Comparison of ENCODE assay signal across 1 cellular context in the genomic region with DNA sequence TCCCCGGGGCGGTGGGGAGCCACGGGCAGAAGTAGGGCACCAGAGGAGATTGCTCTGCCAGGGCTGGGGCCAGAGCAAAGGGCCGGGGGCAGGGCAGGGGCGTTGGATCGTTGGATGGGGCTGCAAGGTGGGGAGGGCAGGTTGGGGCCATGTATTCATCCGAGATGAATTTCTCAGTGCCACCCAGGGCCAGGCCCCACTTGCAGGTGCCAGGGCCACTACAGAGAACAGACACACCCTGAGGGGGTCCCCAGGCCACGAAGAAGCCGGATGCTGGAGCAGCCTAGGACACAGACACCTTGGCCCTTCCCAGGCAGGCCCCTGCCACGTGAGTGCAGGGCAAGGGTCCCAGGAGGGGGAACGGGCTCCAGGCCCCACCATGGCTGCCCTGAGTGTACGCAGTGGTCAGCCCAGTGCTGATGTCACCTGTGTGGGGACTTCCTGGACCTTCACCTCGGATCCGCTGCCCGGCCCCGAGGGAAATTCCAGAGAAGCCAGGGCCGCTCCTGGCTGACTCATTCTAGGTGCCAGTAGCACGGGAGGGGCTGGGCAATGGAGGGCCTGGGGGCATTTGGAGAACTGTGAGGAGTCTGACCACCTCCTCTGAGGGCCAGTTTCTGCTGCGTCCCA.
TF ChIP-seq lines count a peak whose summit lies in the region.

No MANE protein-coding gene starts in this region.

TF ChIP-seq in GM12878, 131 proteins besides CTCF, POLR2A, EP300 and RAD21 (continued from another document and continues in another):
- TF ChIP-seq, protein P1, sequence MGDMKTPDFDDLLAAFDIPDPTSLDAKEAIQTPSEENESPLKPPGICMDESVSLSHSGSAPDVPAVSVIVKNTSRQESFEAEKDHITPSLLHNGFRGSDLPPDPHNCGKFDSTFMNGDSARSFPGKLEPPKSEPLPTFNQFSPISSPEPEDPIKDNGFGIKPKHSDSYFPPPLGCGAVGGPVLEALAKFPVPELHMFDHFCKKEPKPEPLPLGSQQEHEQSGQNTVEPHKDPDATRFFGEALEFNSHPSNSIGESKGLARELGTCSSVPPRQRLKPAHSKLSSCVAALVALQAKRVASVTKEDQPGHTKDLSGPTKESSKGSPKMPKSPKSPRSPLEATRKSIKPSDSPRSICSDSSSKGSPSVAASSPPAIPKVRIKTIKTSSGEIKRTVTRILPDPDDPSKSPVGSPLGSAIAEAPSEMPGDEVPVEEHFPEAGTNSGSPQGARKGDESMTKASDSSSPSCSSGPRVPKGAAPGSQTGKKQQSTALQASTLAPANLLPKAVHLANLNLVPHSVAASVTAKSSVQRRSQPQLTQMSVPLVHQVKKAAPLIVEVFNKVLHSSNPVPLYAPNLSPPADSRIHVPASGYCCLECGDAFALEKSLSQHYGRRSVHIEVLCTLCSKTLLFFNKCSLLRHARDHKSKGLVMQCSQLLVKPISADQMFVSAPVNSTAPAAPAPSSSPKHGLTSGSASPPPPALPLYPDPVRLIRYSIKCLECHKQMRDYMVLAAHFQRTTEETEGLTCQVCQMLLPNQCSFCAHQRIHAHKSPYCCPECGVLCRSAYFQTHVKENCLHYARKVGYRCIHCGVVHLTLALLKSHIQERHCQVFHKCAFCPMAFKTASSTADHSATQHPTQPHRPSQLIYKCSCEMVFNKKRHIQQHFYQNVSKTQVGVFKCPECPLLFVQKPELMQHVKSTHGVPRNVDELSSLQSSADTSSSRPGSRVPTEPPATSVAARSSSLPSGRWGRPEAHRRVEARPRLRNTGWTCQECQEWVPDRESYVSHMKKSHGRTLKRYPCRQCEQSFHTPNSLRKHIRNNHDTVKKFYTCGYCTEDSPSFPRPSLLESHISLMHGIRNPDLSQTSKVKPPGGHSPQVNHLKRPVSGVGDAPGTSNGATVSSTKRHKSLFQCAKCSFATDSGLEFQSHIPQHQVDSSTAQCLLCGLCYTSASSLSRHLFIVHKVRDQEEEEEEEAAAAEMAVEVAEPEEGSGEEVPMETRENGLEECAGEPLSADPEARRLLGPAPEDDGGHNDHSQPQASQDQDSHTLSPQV (IDR thresholded peaks at IDR 0.05) = peak; percentile 82; the same call in 1 of the 2 replicates
- peak; percentile 76 for TF ChIP-seq MEF2B (IDR thresholded peaks at IDR 0.05; ENCODE audit: partially characterized antibody, poor library complexity, severe bottlenecking)
- TF ChIP-seq CHD2 (IDR thresholded peaks at IDR 0.05; ENCODE audit: borderline replicate concordance, low read depth, low read length) = peak; percentile 49; the same call in 1 of the 2 replicates
- peak; percentile 64; the same call in 1 of the 2 replicates for TF ChIP-seq JUND (IDR thresholded peaks at IDR 0.05; ENCODE audit: low read depth, low read length)
- TF ChIP-seq, protein P2, sequence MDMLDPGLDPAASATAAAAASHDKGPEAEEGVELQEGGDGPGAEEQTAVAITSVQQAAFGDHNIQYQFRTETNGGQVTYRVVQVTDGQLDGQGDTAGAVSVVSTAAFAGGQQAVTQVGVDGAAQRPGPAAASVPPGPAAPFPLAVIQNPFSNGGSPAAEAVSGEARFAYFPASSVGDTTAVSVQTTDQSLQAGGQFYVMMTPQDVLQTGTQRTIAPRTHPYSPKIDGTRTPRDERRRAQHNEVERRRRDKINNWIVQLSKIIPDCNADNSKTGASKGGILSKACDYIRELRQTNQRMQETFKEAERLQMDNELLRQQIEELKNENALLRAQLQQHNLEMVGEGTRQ (IDR thresholded peaks at IDR 0.05; ENCODE audit: borderline replicate concordance, low read depth, low read length) = no peak
- TF ChIP-seq, protein P3, sequence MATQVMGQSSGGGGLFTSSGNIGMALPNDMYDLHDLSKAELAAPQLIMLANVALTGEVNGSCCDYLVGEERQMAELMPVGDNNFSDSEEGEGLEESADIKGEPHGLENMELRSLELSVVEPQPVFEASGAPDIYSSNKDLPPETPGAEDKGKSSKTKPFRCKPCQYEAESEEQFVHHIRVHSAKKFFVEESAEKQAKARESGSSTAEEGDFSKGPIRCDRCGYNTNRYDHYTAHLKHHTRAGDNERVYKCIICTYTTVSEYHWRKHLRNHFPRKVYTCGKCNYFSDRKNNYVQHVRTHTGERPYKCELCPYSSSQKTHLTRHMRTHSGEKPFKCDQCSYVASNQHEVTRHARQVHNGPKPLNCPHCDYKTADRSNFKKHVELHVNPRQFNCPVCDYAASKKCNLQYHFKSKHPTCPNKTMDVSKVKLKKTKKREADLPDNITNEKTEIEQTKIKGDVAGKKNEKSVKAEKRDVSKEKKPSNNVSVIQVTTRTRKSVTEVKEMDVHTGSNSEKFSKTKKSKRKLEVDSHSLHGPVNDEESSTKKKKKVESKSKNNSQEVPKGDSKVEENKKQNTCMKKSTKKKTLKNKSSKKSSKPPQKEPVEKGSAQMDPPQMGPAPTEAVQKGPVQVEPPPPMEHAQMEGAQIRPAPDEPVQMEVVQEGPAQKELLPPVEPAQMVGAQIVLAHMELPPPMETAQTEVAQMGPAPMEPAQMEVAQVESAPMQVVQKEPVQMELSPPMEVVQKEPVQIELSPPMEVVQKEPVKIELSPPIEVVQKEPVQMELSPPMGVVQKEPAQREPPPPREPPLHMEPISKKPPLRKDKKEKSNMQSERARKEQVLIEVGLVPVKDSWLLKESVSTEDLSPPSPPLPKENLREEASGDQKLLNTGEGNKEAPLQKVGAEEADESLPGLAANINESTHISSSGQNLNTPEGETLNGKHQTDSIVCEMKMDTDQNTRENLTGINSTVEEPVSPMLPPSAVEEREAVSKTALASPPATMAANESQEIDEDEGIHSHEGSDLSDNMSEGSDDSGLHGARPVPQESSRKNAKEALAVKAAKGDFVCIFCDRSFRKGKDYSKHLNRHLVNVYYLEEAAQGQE (IDR thresholded peaks at IDR 0.05; ENCODE audit: low read depth, low read length) = no peak
- peak; percentile 67; the same call in 1 of the 2 replicates for TF ChIP-seq CREM (IDR thresholded peaks at IDR 0.05; ENCODE audit: low read depth)
- no peak for TF ChIP-seq HDGF (IDR thresholded peaks at IDR 0.05)
- TF ChIP-seq, protein P4, sequence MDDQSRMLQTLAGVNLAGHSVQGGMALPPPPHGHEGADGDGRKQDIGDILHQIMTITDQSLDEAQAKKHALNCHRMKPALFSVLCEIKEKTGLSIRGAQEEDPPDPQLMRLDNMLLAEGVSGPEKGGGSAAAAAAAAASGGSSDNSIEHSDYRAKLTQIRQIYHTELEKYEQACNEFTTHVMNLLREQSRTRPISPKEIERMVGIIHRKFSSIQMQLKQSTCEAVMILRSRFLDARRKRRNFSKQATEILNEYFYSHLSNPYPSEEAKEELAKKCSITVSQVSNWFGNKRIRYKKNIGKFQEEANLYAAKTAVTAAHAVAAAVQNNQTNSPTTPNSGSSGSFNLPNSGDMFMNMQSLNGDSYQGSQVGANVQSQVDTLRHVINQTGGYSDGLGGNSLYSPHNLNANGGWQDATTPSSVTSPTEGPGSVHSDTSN (IDR thresholded peaks at IDR 0.05; ENCODE audit: insufficient replicate concordance, low read depth, low read length) = no peak
- TF ChIP-seq TARDBP (IDR thresholded peaks at IDR 0.05; ENCODE audit: borderline replicate concordance) = no peak
- peak; percentile 73; the same call in 1 of the 2 replicates for TF ChIP-seq ZNF217 (IDR thresholded peaks at IDR 0.05)
- TF ChIP-seq, protein P5, sequence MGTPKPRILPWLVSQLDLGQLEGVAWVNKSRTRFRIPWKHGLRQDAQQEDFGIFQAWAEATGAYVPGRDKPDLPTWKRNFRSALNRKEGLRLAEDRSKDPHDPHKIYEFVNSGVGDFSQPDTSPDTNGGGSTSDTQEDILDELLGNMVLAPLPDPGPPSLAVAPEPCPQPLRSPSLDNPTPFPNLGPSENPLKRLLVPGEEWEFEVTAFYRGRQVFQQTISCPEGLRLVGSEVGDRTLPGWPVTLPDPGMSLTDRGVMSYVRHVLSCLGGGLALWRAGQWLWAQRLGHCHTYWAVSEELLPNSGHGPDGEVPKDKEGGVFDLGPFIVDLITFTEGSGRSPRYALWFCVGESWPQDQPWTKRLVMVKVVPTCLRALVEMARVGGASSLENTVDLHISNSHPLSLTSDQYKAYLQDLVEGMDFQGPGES (IDR thresholded peaks at IDR 0.05) = no peak
- TF ChIP-seq RFX5 (IDR thresholded peaks at IDR 0.05; ENCODE audit: low read depth, low read length) = no peak
- TF ChIP-seq IRF4 (IDR thresholded peaks at IDR 0.05; ENCODE audit: low read depth, low read length) = 0 out of 2 replicates have a peak, but pooled peaks have one; percentile 51
- TF ChIP-seq, protein P6, sequence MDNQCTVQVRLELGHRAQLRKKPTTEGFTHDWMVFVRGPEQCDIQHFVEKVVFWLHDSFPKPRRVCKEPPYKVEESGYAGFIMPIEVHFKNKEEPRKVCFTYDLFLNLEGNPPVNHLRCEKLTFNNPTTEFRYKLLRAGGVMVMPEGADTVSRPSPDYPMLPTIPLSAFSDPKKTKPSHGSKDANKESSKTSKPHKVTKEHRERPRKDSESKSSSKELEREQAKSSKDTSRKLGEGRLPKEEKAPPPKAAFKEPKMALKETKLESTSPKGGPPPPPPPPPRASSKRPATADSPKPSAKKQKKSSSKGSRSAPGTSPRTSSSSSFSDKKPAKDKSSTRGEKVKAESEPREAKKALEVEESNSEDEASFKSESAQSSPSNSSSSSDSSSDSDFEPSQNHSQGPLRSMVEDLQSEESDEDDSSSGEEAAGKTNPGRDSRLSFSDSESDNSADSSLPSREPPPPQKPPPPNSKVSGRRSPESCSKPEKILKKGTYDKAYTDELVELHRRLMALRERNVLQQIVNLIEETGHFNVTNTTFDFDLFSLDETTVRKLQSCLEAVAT (IDR thresholded peaks at IDR 0.05) = no peak
- peak; percentile 99 for TF ChIP-seq GATAD2B (conservative IDR thresholded peaks at IDR 0.05; ENCODE audit: low read depth)
- TF ChIP-seq, protein P7, sequence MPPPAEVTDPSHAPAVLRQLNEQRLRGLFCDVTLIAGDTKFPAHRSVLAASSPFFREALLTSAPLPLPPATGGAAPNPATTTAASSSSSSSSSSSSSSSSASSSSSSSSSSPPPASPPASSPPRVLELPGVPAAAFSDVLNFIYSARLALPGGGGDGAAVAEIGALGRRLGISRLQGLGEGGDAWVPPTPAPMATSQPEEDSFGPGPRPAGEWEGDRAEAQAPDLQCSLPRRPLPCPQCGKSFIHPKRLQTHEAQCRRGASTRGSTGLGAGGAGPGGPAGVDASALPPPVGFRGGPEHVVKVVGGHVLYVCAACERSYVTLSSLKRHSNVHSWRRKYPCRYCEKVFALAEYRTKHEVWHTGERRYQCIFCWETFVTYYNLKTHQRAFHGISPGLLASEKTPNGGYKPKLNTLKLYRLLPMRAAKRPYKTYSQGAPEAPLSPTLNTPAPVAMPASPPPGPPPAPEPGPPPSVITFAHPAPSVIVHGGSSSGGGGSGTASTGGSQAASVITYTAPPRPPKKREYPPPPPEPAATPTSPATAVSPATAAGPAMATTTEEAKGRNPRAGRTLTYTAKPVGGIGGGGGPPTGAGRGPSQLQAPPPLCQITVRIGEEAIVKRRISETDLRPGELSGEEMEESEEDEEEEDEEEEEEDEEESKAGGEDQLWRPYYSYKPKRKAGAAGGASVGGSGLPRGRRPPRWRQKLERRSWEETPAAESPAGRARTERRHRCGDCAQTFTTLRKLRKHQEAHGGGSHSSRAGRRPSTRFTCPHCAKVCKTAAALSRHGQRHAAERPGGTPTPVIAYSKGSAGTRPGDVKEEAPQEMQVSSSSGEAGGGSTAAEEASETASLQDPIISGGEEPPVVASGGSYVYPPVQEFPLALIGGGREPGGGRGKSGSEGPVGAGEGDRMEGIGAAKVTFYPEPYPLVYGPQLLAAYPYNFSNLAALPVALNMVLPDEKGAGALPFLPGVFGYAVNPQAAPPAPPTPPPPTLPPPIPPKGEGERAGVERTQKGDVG (CRISPR knock-in tag; IDR thresholded peaks at IDR 0.05) = no peak
- TF ChIP-seq BCL11A (IDR thresholded peaks at IDR 0.05; ENCODE audit: low read depth, low read length) = peak; percentile 62; the same call in 1 of the 2 replicates
- TF ChIP-seq SP1 (IDR thresholded peaks at IDR 0.05; ENCODE audit: low read depth, low read length) = peak; percentile 16
- TF ChIP-seq, protein P8, sequence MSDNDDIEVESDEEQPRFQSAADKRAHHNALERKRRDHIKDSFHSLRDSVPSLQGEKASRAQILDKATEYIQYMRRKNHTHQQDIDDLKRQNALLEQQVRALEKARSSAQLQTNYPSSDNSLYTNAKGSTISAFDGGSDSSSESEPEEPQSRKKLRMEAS (IDR thresholded peaks at IDR 0.05; ENCODE audit: low read depth, low read length) = no peak
- no peak for TF ChIP-seq LARP7 (IDR thresholded peaks at IDR 0.05)
- peak; percentile 91 for TF ChIP-seq EED (IDR thresholded peaks at IDR 0.05; ENCODE audit: low read depth)
- peak; percentile 75 for TF ChIP-seq SMARCA5 (IDR thresholded peaks at IDR 0.05)
- no peak for TF ChIP-seq ZNF207 (IDR thresholded peaks at IDR 0.05; ENCODE audit: borderline replicate concordance)
- no peak for TF ChIP-seq FOXK2 (IDR thresholded peaks at IDR 0.05)
- TF ChIP-seq, protein P9, sequence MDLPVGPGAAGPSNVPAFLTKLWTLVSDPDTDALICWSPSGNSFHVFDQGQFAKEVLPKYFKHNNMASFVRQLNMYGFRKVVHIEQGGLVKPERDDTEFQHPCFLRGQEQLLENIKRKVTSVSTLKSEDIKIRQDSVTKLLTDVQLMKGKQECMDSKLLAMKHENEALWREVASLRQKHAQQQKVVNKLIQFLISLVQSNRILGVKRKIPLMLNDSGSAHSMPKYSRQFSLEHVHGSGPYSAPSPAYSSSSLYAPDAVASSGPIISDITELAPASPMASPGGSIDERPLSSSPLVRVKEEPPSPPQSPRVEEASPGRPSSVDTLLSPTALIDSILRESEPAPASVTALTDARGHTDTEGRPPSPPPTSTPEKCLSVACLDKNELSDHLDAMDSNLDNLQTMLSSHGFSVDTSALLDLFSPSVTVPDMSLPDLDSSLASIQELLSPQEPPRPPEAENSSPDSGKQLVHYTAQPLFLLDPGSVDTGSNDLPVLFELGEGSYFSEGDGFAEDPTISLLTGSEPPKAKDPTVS (IDR thresholded peaks at IDR 0.05; ENCODE audit: low read depth, low read length) = no peak
- no peak for TF ChIP-seq HCFC1 (IDR thresholded peaks at IDR 0.05; ENCODE audit: low read length)
- TF ChIP-seq TBL1XR1 (IDR thresholded peaks at IDR 0.05; ENCODE audit: low read depth, low read length) = no peak
- peak; percentile 98 for TF ChIP-seq RELA (IDR thresholded peaks at IDR 0.05; ENCODE audit: borderline replicate concordance, partially characterized antibody)
- TF ChIP-seq SRF (IDR thresholded peaks at IDR 0.05; ENCODE audit: low read depth in 2 of 2, low read length in 2 of 2) = no peak
- TF ChIP-seq MTA2 (IDR thresholded peaks at IDR 0.05; ENCODE audit: low read depth) = peak; percentile 73
- TF ChIP-seq BHLHE40 (IDR thresholded peaks at IDR 0.05; ENCODE audit: borderline replicate concordance in 1 of 2, low read depth in 2 of 2, low read length in 1 of 2) = peak; percentile 55 to 89; a peak in 3 of 4 replicates
- 0 out of 2 replicates have a peak, but pooled peaks have one; percentile 16 for TF ChIP-seq NR2C1 (IDR thresholded peaks at IDR 0.05)
- 0 out of 2 replicates have a peak, but pooled peaks have one; percentile 40 for TF ChIP-seq BACH1 (IDR thresholded peaks at IDR 0.05; ENCODE audit: borderline replicate concordance)
